ENCODE assay signal across 10 cellular contexts in the genomic region with DNA sequence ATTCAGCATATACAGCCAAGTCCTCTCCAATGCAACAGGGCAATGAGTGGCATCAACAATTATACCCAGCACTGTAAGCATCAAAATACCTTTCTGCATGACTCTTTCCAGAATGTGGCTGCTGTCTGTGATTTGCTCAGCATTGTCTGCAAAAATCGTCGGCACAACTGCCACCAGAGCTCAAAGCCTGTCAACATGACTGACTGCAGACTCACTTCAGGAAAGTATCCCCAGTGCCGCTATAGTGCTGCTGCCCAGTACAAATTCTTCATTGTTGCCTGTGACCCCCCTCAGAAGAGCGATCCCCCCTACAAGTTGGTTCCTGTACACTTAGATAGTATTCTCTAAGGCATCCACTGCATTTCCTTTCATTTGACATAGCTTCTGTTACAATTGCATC. TPM values are rescaled to one million over a fixed set of nuclear protein-coding genes. Genes with fewer than 3 reads are reported as not detected.
DNase-seq lines count a peak whose midpoint lies in the region; ATAC-seq and TF ChIP-seq lines count a peak whose summit lies in the region.
"Had no signal": no experiment of that assay in that cellular context is flagged by ENCODE, and none has a peak within 500 bp of the region (broad histone marks: within the 10 kb centered on the region; RNA-seq: fewer than 3 reads in every experiment).

No MANE protein-coding gene starts in this region.

- no peak for ATAC-seq in GM18511 (IDR thresholded peaks at IDR 0.05; ENCODE audit: unreplicated experiment)

- H3K4me1 ChIP-seq in adrenal gland (replicated peaks in 1 of 2), result no peaks in the 10 kb centered on the region
- no peaks in the 10 kb centered on the region for H3K4me1 ChIP-seq in tibial artery

- peak; percentile 4 for DNase-seq in activated effector memory CD4-positive, alpha-beta T cell treated with Interleukin-2 at 50 U/mL for 16 hours
- no peak for DNase-seq in activated effector memory CD4-positive, alpha-beta T cell treated with anti-CD3 and anti-CD28 coated beads, Interleukin-2, amount 50 U/mL, for 16 hours
- DNase-seq in adrenal gland (no peak), mesothelial cell of epicardium (ENCODE audit: low spot score in 2 of 2, unreplicated experiment in 2 of 2) (no peak), tibial artery (no peak), NCI-H1930 (lab: John Stamatoyannopoulos, UW) (no peak), NCI-H187 (lab: John Stamatoyannopoulos, UW) (no peak)
- DNase-seq: NCI-H82 had no signal

- H3K36me3 ChIP-seq in adrenal gland (replicated peaks in 1 of 2), result no peaks in the 10 kb centered on the region
- no peaks in the 10 kb centered on the region for H3K36me3 ChIP-seq in tibial artery

- peak overlapping the region in 1 of 4 donors; percentile 19 for H3K4me3 ChIP-seq in adrenal gland
- peak overlapping the region; percentile 20 to 35 for H3K4me3 ChIP-seq in tibial artery

- WGBS in adrenal gland, 4 donors, result 23 to 46% (median 42%) methylated on average over 2 to 4 of the region's 4 CpGs

- no peaks in the 10 kb centered on the region for H3K27me3 Mint-ChIP-seq in mesothelial cell of epicardium (ENCODE audit: low read depth)

- peak overlapping the region; percentile 30 for H3K4me3 Mint-ChIP-seq in mesothelial cell of epicardium

- H3K9me3 Mint-ChIP-seq in mesothelial cell of epicardium, result no peaks in the 10 kb centered on the region

- peaks cover 20% of the 10 kb centered on the region for H3K4me1 Mint-ChIP-seq in mesothelial cell of epicardium

- no peak for TF ChIP-seq POLR2A in adrenal gland (IDR thresholded peaks at IDR 0.05)

- H3K27ac ChIP-seq in adrenal gland, result peak overlapping the region in 3 of 5 donors; percentile 46 to 74 (median 59)
- no peak overlapping the region for H3K27ac ChIP-seq in tibial artery

- no peaks in the 10 kb centered on the region for H3K36me3 Mint-ChIP-seq in mesothelial cell of epicardium

- TF ChIP-seq CTCF in adrenal gland (IDR thresholded peaks at IDR 0.05) (no peak), mesothelial cell of epicardium (IDR thresholded peaks at IDR 0.05; ENCODE audit: unreplicated experiment) (no peak), tibial artery (IDR thresholded peaks at IDR 0.05) (no peak)

- H3K9me3 ChIP-seq in adrenal gland (replicated peaks in 1 of 3) (no peaks in the 10 kb centered on the region), tibial artery (no peaks in the 10 kb centered on the region)

- peak overlapping the region; percentile 93 for H3K27ac Mint-ChIP-seq in mesothelial cell of epicardium

- H3K27me3 ChIP-seq in adrenal gland (no peaks in the 10 kb centered on the region), tibial artery (no peaks in the 10 kb centered on the region)

- intact Hi-C loops in adrenal gland (cut with DNase I) (no loop called here), tibial artery (cut with DNase I; ENCODE audit: low total_unique reads) (no loop called here)

RNA-seq across cellular contexts. Expression of a gene that starts 0.7 kb away (rescaled TPM):
- total RNA-seq in adrenal gland, result 10 to 100 TPM; 13.8 to 61.0 (median 22.5) TPM
- 10 to 100 TPM in 1 of 3 donors, 1 to 10 TPM in 2; 5.9 to 17.9 (median 7.2) TPM for polyA plus RNA-seq in adrenal gland
- total RNA-seq in mesothelial cell of epicardium, result 0.27 to 0.57 TPM (median 0.33 TPM) in 3 replicates

RNA-seq across cellular contexts. Expression of a gene that starts 13.6 kb away (rescaled TPM):
- total RNA-seq in adrenal gland (not detected), mesothelial cell of epicardium (not detected in 3 replicates)
- not detected for polyA plus RNA-seq in adrenal gland
- total RNA-seq: epithelial cell of proximal tubule had no signal

RNA-seq across cellular contexts. Expression of a gene that starts 20.8 kb away (rescaled TPM):
- total RNA-seq in adrenal gland, result 1,000 to 10,000 TPM in 2 of 8 donors, 100 to 1,000 TPM in 6; 466 to 2,068 (median 620) TPM
- polyA plus RNA-seq in adrenal gland, result 100 to 1,000 TPM; 170 to 424 (median 388) TPM
- total RNA-seq in mesothelial cell of epicardium, result 13.1 to 14.8 TPM (median 13.3 TPM) in 3 replicates

RNA-seq across cellular contexts. Expression of a gene that starts 36.1 kb away (rescaled TPM):
- not detected for total RNA-seq in adrenal gland
- not detected for polyA plus RNA-seq in adrenal gland
- total RNA-seq in mesothelial cell of epicardium, result not detected in 3 replicates
- total RNA-seq: epithelial cell of proximal tubule had no signal

Comparison
In these comparisons a context has a peak if more than half of its experiments do, and no peak if none do; other contexts are left out.
1. H3K27ac ChIP-seq: peak in adrenal gland (3 of 5); none in tibial artery (0 of 2).
2. RNA of a gene that starts 20.8 kb away (total RNA-seq): 466 to 2,068 TPM in adrenal gland; 13.1 to 14.8 TPM in mesothelial cell of epicardium; every median in the first group is over 10 times any median in the second.